18 cellular contexts compared by ENCODE assay signal in the genomic region with DNA sequence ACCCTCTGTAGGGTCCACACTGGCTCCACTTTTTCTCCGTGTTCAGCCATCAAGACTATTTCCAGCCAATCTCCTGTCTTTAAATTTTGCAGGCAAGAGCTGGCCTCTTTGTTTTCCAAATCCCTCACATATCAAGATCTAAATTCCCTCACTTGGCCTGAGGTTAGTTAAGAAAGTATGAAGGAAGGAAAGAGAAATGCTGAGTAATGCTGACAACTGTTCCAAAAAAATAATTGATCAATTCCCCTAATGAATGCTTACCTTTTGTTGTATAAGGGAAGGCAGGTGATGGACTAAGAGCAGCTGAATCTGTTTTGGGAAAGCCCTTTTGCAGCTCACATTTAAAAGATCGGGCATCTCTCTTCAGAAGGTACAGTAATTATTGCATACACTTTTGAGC.
DNase-seq lines count a peak whose midpoint lies in the region; ATAC-seq, FAIRE-seq and TF ChIP-seq lines count a peak whose summit lies in the region.
"Had no signal": no experiment of that assay in that cellular context is flagged by ENCODE, and none has a peak within 500 bp of the region (broad histone marks: within the 10 kb centered on the region; RNA-seq: fewer than 3 reads in every experiment).

No MANE protein-coding gene starts in this region.

- TF ChIP-seq CTCF in A549 (IDR thresholded peaks at IDR 0.05) (no peak), upper lobe of right lung (IDR thresholded peaks at IDR 0.05) (no peak)

- H3K18ac ChIP-seq in mesendoderm (ENCODE audit: low read length), result no peak overlapping the region

- no peaks in the 10 kb centered on the region; the same call in 1 of the 2 replicates for H3K9me2 ChIP-seq in Karpas-422 (replicated peaks; ENCODE audit: insufficient read depth, low read length)

- WGBS in A549 (ENCODE audit: missing lambda C conversion rate), result 77% methylated on average over 2 of the region's 2 CpGs
- WGBS in mesendoderm (ENCODE audit: extremely low coverage, insufficient coverage, low lambda C conversion rate), result no CpG with 5 or more reads among the region's 2 CpGs

- H3K36me3 ChIP-seq in Karpas-422 (ENCODE audit: insufficient read depth, low read length) (no peaks in the 10 kb centered on the region), mesendoderm (ENCODE audit: control insufficient read depth, insufficient read depth, low read length) (no peaks in the 10 kb centered on the region), upper lobe of right lung (no peaks in the 10 kb centered on the region)
- H3K36me3 ChIP-seq: BE2C had no signal

- no peak overlapping the region for H2AK5ac ChIP-seq in mesendoderm (ENCODE audit: low read length)

- intact Hi-C loops in upper lobe of right lung (cut with DNase I), result no loop called here

- no peak for TF ChIP-seq RAD21 in A549 (conservative IDR thresholded peaks at IDR 0.05 in 1 of 2, IDR thresholded peaks at IDR 0.05 in 1 of 2)

- H3K9ac ChIP-seq in Karpas-422 (ENCODE audit: low read length) (no peak overlapping the region), mesendoderm (ENCODE audit: low read length) (no peak overlapping the region)

- DNase-seq in A549 (ENCODE audit: low read depth in 1 of 2, low spot score in 1 of 2), result no peak
- DNase-seq in Karpas-422, result no peak
- peak; percentile 28 for DNase-seq in astrocyte of the hippocampus (ENCODE audit: low read depth, low spot score)
- DNase-seq in mesendoderm, result peak; percentile 16
- DNase-seq in upper lobe of right lung, result no peak
- DNase-seq: 8988T; BE2C; CD4-positive, alpha-beta memory T cell; DMS79; GOT3; HCEC 1CT; HFFc6 had no signal

- ATAC-seq in A549, result no peak
- no peak for ATAC-seq in GM18867 (IDR thresholded peaks at IDR 0.05; ENCODE audit: unreplicated experiment)
- ATAC-seq in HG03139 (IDR thresholded peaks at IDR 0.05; ENCODE audit: unreplicated experiment), result no peak
- no peak for ATAC-seq in upper lobe of right lung
- ATAC-seq: GM12878 had no signal

- POLR2A ChIA-PET in A549 (lab: Yijun Ruan, JAX), result no interaction called here

- no peaks in the 10 kb centered on the region for H3K4me1 ChIP-seq in A549
- H3K4me1 ChIP-seq in Karpas-422 (ENCODE audit: low read length), result no peaks in the 10 kb centered on the region
- no peaks in the 10 kb centered on the region for H3K4me1 ChIP-seq in mesendoderm (ENCODE audit: control insufficient read depth, low read depth, low read length)
- H3K4me1 ChIP-seq in upper lobe of right lung, result no peaks in the 10 kb centered on the region
- H3K4me1 ChIP-seq: BE2C had no signal

- H4K20me1 ChIP-seq in Karpas-422 (ENCODE audit: insufficient read depth, low read depth, low read length), result no peaks in the 10 kb centered on the region

- no peak for TF ChIP-seq POLR2A in A549 (IDR thresholded peaks at IDR 0.05; ENCODE audit: low read length)

- TF ChIP-seq EP300 in A549 (IDR thresholded peaks at IDR 0.05), result no peak

- no peaks in the 10 kb centered on the region for H3K79me2 ChIP-seq in Karpas-422 (ENCODE audit: low read length)
- H3K79me2 ChIP-seq in mesendoderm (ENCODE audit: control insufficient read depth, insufficient read depth, low read length), result no peaks in the 10 kb centered on the region

- H3K56ac ChIP-seq in mesendoderm (ENCODE audit: low read length), result no peak overlapping the region

- no peaks in the 10 kb centered on the region for H3K79me1 ChIP-seq in mesendoderm (ENCODE audit: low read length)

- no peak for FAIRE-seq in A549 (lab: Jason Lieb, UNC)
- FAIRE-seq: GM12878, GM18507 had no signal

- H3K4ac ChIP-seq in mesendoderm (ENCODE audit: low read depth, low read length), result no peak overlapping the region

- H3K23ac ChIP-seq in mesendoderm (ENCODE audit: low read length), result no peak overlapping the region

- no peak overlapping the region for H2BK120ac ChIP-seq in mesendoderm (ENCODE audit: low read depth, low read length)

- H2AFZ ChIP-seq in Karpas-422 (ENCODE audit: low read length), result peak overlapping the region; percentile 45; the same call in 1 of the 2 replicates

- no peak overlapping the region for H4K8ac ChIP-seq in mesendoderm (ENCODE audit: low read depth, low read length)

- H2BK15ac ChIP-seq in mesendoderm (replicated peaks; ENCODE audit: low read depth), result no peak overlapping the region

- H3K4me3 ChIP-seq in A549 (no peak overlapping the region), Karpas-422 (ENCODE audit: low read length) (no peak overlapping the region), mesendoderm (ENCODE audit: low read length) (no peak overlapping the region), upper lobe of right lung (no peak overlapping the region)
- H3K4me3 ChIP-seq: GM12878 had no signal

- H3K27me3 ChIP-seq in Karpas-422 (ENCODE audit: low read length) (no peaks in the 10 kb centered on the region), mesendoderm (ENCODE audit: insufficient read depth, low read length, poor library complexity) (no peaks in the 10 kb centered on the region), upper lobe of right lung (no peaks in the 10 kb centered on the region)
- H3K27me3 ChIP-seq: BE2C had no signal

- CTCF ChIA-PET in A549 (lab: Yijun Ruan, JAX), result interaction anchor here (0.8 kb wide), 1 partner anchor 9 kb away, joined by 3 read pairs; no protein-coding TSS in a partner anchor

- H3K9me3 ChIP-seq in A549, result peaks cover 13% of the 10 kb centered on the region; the same call in 2 of the 3 replicates
- H3K9me3 ChIP-seq in Karpas-422 (ENCODE audit: low read length), result no peaks in the 10 kb centered on the region; the same call in 1 of the 2 replicates
- H3K9me3 ChIP-seq in upper lobe of right lung, result no peaks in the 10 kb centered on the region
- H3K9me3 ChIP-seq: BE2C had no signal

- H3K4me2 ChIP-seq in A549 (no peak overlapping the region), Karpas-422 (ENCODE audit: low read depth, low read length, poor library complexity, severe bottlenecking) (no peak overlapping the region), mesendoderm (ENCODE audit: low read length) (no peak overlapping the region)

- no peak overlapping the region for H2BK5ac ChIP-seq in mesendoderm (ENCODE audit: low read length)

- H3K27ac ChIP-seq in A549 (0 out of 6 replicates have a peak overlapping the region, but pooled peaks of 1 of the 2 experiments have one; percentile 10), Karpas-422 (ENCODE audit: low read length) (no peak overlapping the region), mesendoderm (ENCODE audit: low read depth, low read length) (no peak overlapping the region), upper lobe of right lung (no peak overlapping the region)
- H3K27ac ChIP-seq: C4-2B, HL-60 had no signal

- H4K5ac ChIP-seq in mesendoderm (ENCODE audit: low read length), result no peak overlapping the region

TF ChIP-seq in A549, 52 proteins besides CTCF, POLR2A, EP300 and RAD21:
- peak; percentile 33 for TF ChIP-seq MAFK (IDR thresholded peaks at IDR 0.05; ENCODE audit: partially characterized antibody)
- TF ChIP-seq, protein P1, sequence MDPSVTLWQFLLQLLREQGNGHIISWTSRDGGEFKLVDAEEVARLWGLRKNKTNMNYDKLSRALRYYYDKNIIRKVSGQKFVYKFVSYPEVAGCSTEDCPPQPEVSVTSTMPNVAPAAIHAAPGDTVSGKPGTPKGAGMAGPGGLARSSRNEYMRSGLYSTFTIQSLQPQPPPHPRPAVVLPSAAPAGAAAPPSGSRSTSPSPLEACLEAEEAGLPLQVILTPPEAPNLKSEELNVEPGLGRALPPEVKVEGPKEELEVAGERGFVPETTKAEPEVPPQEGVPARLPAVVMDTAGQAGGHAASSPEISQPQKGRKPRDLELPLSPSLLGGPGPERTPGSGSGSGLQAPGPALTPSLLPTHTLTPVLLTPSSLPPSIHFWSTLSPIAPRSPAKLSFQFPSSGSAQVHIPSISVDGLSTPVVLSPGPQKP (IDR thresholded peaks at IDR 0.05; ENCODE audit: low read depth, low read length), result no peak

Comparison
In these comparisons a context has a peak if more than half of its experiments do, and no peak if none do; other contexts are left out.
1. DNase-seq: peak in astrocyte of the hippocampus (single experiment) and mesendoderm (single experiment); none in A549 (0 of 2), Karpas-422 (single experiment) and upper lobe of right lung (single experiment).